In the genomic region with DNA sequence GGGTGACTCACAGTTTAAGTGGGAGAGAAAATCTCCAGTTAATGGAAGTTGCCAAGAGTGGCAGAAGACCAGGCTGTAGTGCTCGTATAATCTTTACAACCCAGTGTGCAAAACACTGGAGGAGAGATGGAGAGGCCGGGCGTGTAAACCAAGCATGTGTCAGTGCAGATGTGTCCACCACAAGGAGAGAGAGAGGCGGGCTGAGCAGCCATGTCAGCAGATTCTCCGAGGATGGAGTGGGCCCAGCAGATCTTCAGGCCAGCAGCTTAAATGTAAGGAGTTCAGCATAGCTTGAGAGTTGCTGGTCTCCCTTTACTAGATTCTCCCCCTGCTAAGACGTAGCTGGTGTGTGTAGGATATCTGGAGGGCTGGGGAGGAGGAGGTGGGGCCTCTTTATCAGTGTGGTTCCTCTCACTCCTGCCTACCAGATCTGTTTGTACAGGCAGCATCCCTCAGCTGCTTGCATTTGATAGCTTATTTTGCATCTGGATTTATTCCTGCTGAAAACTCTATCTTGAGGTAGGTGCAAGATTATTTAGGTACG, we compare ENCODE assay signal across 16 cellular contexts. TPM values are rescaled to one million over a fixed set of nuclear protein-coding genes. Genes with fewer than 3 reads are reported as not detected.
DNase-seq lines count a peak whose midpoint lies in the region; FAIRE-seq and TF ChIP-seq lines count a peak whose summit lies in the region.
"Had no signal": no experiment of that assay in that cellular context is flagged by ENCODE, and none has a peak within 500 bp of the region (broad histone marks: within the 10 kb centered on the region; RNA-seq: fewer than 3 reads in every experiment).

No MANE protein-coding gene starts in this region.

- FAIRE-seq in endothelial cell of umbilical vein (lab: Jason Lieb, UNC): no peak

- CTCF ChIA-PET in endothelial cell of umbilical vein (lab: Charles Lee): interaction anchor here (0.8 to 2.1 kb wide), 7 partner anchors 10 to 42 kb away, joined by 3 to 10 read pairs (median 5); partner anchors contain the start of gene BPGM

- H3K9me3 ChIP-seq in endothelial cell of umbilical vein (replicated peaks; ENCODE audit: control insufficient read depth, insufficient read depth, low read length) (no peaks in the 10 kb centered on the region), osteoblast (ENCODE audit: low read depth, low read length) (no peaks in the 10 kb centered on the region)
- H3K9me3 ChIP-seq: colonic mucosa, prostate gland had no signal

- H3K4me2 ChIP-seq in endothelial cell of umbilical vein (ENCODE audit: insufficient read depth, low read length) (peak overlapping the region; percentile 16), osteoblast (ENCODE audit: insufficient read depth, low read length) (peak overlapping the region; percentile 31)

- H4K20me1 ChIP-seq in endothelial cell of umbilical vein (replicated peaks; ENCODE audit: control insufficient read depth, extremely low read depth, insufficient read depth, low read length): no peaks in the 10 kb centered on the region
- no peaks in the 10 kb centered on the region for H4K20me1 ChIP-seq in osteoblast (ENCODE audit: insufficient read depth, low read length)

- no peaks in the 10 kb centered on the region for H3K9me1 ChIP-seq in endothelial cell of umbilical vein (replicated peaks; ENCODE audit: control insufficient read depth, extremely low read depth, insufficient read depth, low read length)

- dilution Hi-C loops in endothelial cell of umbilical vein (cut with MboI; ENCODE audit: extremely low pct_ligation_motif_present, low sequenced_read_pairs): no loop called here

- TF ChIP-seq POLR2A in endothelial cell of umbilical vein (IDR thresholded peaks at IDR 0.05; ENCODE audit: low read depth, low read length): no peak

- H3K27me3 ChIP-seq in endothelial cell of umbilical vein (ENCODE audit: control insufficient read depth in 2 of 2, insufficient read depth in 2 of 2, low read length in 2 of 2) (no peaks in the 10 kb centered on the region), osteoblast (ENCODE audit: insufficient read depth, low read length) (no peaks in the 10 kb centered on the region)
- H3K27me3 ChIP-seq: colonic mucosa had no signal

- H3K4me1 ChIP-seq in endothelial cell of umbilical vein (ENCODE audit: control insufficient read depth, extremely low read depth, insufficient read depth, low read length): peaks cover 40% of the 10 kb centered on the region
- H3K4me1 ChIP-seq in osteoblast (ENCODE audit: insufficient read depth, low read length): peaks cover 35% of the 10 kb centered on the region
- H3K4me1 ChIP-seq: colonic mucosa, prostate gland had no signal

- intact Hi-C loops in endothelial cell of umbilical vein (cut with micrococcal nuclease): loop anchor here (1.0 kb wide), 1 partner anchor 119 kb away; the partner anchor contains the start of gene CALD1

- BruUV-seq in endothelial cell of umbilical vein (replicated peaks; lab: Mats Ljungman, UMichigan): TSS peak; percentile 10

- H3K4me3 ChIP-seq in AG09309 (ENCODE audit: control insufficient read depth, low read depth, low read length): peak overlapping the region; percentile 8; the same call in 1 of the 2 replicates
- H3K4me3 ChIP-seq in endothelial cell of umbilical vein (replicated peaks in 1 of 3; ENCODE audit: insufficient read depth in 1 of 3, low read depth in 1 of 3, low read length in 3 of 3): no peak overlapping the region
- no peak overlapping the region for H3K4me3 ChIP-seq in osteoblast (ENCODE audit: insufficient read depth, low read length)
- H3K4me3 ChIP-seq: colonic mucosa, prostate gland had no signal

- no peak for DNase-seq in AG09309 (ENCODE audit: low read depth)
- DNase-seq in OCI-M2 (lab: John Stamatoyannopoulos, UW; ENCODE audit: unreplicated experiment): peak; percentile 80
- DNase-seq in endothelial cell of umbilical vein (ENCODE audit: low read depth, low spot score): no peak
- DNase-seq in osteoblast (ENCODE audit: insufficient read length, low spot score, missing footprints): no peak
- DNase-seq in GM19238 (ENCODE audit: insufficient read length, low spot score): no peak
- DNase-seq in SK-N-DZ (ENCODE audit: low spot score): no peak
- no peak for DNase-seq in Kasumi-1 (lab: John Stamatoyannopoulos, UW)
- DNase-seq in T-helper 9 cell: no peak
- DNase-seq: activated CD4-positive, alpha-beta T cell treated with anti-CD3 and anti-CD28 coated beads, Interleukin-2, amount 50 U/mL, for 1 hour; activated T-cell treated with anti-CD3 and anti-CD28 coated beads, Interleukin-2, amount 50 U/mL, for 4 hours; colonic mucosa; hippocampal formation; NCI-H748 treated with DMSO at 0.1 percent for 48 hours; RPMI8226; stimulated activated CD4-positive, alpha-beta T cell treated with anti-CD3 and anti-CD28 coated beads, Interleukin-15, amount 100 ng/mL, for 24 hours had no signal

- H3K9ac ChIP-seq in endothelial cell of umbilical vein (replicated peaks; ENCODE audit: extremely low read depth, insufficient read depth, low read length): peak overlapping the region; percentile 70

- no peak overlapping the region for H2AFZ ChIP-seq in endothelial cell of umbilical vein (ENCODE audit: low read depth, low read length)
- no peak overlapping the region for H2AFZ ChIP-seq in osteoblast (ENCODE audit: low read length)

- peak overlapping the region; percentile 94 for H3K27ac ChIP-seq in endothelial cell of umbilical vein (ENCODE audit: insufficient read depth, low read depth, low read length)
- H3K27ac ChIP-seq in osteoblast (ENCODE audit: low read depth, low read length): peak overlapping the region; percentile 76
- H3K27ac ChIP-seq: colonic mucosa, prostate gland had no signal

- TF ChIP-seq CTCF in AG09309 (IDR thresholded peaks at IDR 0.05; ENCODE audit: control insufficient read depth, insufficient read depth, low read depth, low read length, missing control alignments) (no peak), endothelial cell of umbilical vein (IDR thresholded peaks at IDR 0.05; ENCODE audit: extremely low read depth in 1 of 2, insufficient read depth in 1 of 2, low read depth in 1 of 2, low read length in 2 of 2) (no peak), osteoblast (IDR thresholded peaks at IDR 0.05; ENCODE audit: extremely low read depth, low read depth, low read length) (no peak)

- POLR2A ChIA-PET in endothelial cell of umbilical vein (lab: Charles Lee): interaction anchor here (1.1 to 1.2 kb wide), 2 partner anchors 13 to 14 kb away, joined by 5 to 6 read pairs; partner anchors contain the start of gene BPGM

- H3K79me2 ChIP-seq in endothelial cell of umbilical vein (ENCODE audit: control insufficient read depth, insufficient read depth, low read length) (peaks cover 73% of the 10 kb centered on the region), osteoblast (ENCODE audit: insufficient read depth, low read length) (peaks cover 83% of the 10 kb centered on the region)

- H3K36me3 ChIP-seq in endothelial cell of umbilical vein (ENCODE audit: control insufficient read depth in 2 of 2, extremely low read depth in 1 of 2, insufficient read depth in 2 of 2, low read length in 2 of 2) (peaks cover 1 to 6% of the 10 kb centered on the region in 2 experiments), osteoblast (ENCODE audit: insufficient read depth, low read length) (peaks cover 17% of the 10 kb centered on the region)
- H3K36me3 ChIP-seq: colonic mucosa had no signal

TF ChIP-seq in endothelial cell of umbilical vein, 7 proteins besides CTCF, POLR2A, EP300 and RAD21:
- TF ChIP-seq, protein P1, sequence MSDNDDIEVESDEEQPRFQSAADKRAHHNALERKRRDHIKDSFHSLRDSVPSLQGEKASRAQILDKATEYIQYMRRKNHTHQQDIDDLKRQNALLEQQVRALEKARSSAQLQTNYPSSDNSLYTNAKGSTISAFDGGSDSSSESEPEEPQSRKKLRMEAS (IDR thresholded peaks at IDR 0.05; ENCODE audit: insufficient read depth, insufficient read length): no peak
- TF ChIP-seq FOS (IDR thresholded peaks at IDR 0.05; ENCODE audit: borderline replicate concordance, insufficient read depth, low read length): peak; percentile 24

RNA-seq across cellular contexts. Expression of gene BPGM, which starts 13.7 kb away (rescaled TPM):
- 28.3 and 44.4 TPM in 2 replicates for total RNA-seq in endothelial cell of umbilical vein
- polyA plus RNA-seq in endothelial cell of umbilical vein: 18.9 and 24.2 TPM in 2 replicates
- polyA plus RNA-seq in endothelial cell of umbilical vein (2011; cell fraction: cytosol; rRNA removed): 35.6 and 36.7 TPM in 2 replicates
- 24.4 and 31.7 TPM in 2 replicates for polyA plus RNA-seq in endothelial cell of umbilical vein (2011; cell fraction: nucleus; rRNA removed)
- polyA plus RNA-seq in endothelial cell of umbilical vein (2012): 62.5 and 70.6 TPM in 2 replicates
- 24.6 and 27.8 TPM in 2 replicates for polyA minus RNA-seq in endothelial cell of umbilical vein
- polyA minus RNA-seq in endothelial cell of umbilical vein (2011; cell fraction: cytosol; rRNA and poly(A)+ RNA removed): 3.1 TPM
- polyA minus RNA-seq in endothelial cell of umbilical vein (2011; cell fraction: nucleus; rRNA and poly(A)+ RNA removed): 25.4 and 28.9 TPM in 2 replicates
- total RNA-seq in osteoblast: 43.6 and 64.8 TPM in 2 replicates
- polyA plus RNA-seq in SK-N-DZ (2014; cell fraction: cytosol; rRNA removed): 23.5 and 26.7 TPM in 2 replicates
- polyA plus RNA-seq in SK-N-DZ (2014; cell fraction: nucleus; rRNA removed): 9.0 and 14.4 TPM in 2 replicates
